In the genomic region with DNA sequence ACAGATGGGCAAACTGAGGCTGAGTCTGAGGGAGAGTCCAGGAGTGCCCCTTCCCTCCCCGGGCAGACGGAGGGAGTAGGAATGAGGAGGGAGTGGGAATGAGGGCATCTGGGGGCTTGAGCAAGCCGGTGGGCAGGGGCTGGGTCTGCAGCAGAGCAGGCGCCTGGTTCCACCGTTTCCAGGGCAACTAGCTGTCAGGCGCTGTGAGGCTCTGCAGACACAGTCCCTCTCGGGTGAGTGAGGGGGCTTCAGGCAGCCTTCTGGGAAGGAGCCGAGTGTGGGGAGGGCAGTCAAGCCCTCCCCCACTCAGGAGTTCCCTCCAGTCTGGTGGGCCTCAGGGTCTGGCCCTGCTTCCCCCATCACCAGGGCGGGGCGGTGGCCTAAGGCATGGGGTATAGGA, we compare ENCODE assay signal across 1 cellular context.
TF ChIP-seq lines count a peak whose summit lies in the region.

No MANE protein-coding gene starts in this region.

TF ChIP-seq in GM12878, 131 proteins besides CTCF, POLR2A, EP300 and RAD21:
- TF ChIP-seq SUPT20H (IDR thresholded peaks at IDR 0.05; ENCODE audit: borderline replicate concordance, control insufficient read depth, low read depth, low read length) (no peak), TAF1 (IDR thresholded peaks at IDR 0.05; ENCODE audit: borderline replicate concordance, low read depth, low read length) (no peak), RB1 (IDR thresholded peaks at IDR 0.05; ENCODE audit: borderline replicate concordance) (no peak), ATF7 (IDR thresholded peaks at IDR 0.05; ENCODE audit: low read depth) (no peak), ZNF24 (IDR thresholded peaks at IDR 0.05) (no peak)
- TF ChIP-seq, protein P1, sequence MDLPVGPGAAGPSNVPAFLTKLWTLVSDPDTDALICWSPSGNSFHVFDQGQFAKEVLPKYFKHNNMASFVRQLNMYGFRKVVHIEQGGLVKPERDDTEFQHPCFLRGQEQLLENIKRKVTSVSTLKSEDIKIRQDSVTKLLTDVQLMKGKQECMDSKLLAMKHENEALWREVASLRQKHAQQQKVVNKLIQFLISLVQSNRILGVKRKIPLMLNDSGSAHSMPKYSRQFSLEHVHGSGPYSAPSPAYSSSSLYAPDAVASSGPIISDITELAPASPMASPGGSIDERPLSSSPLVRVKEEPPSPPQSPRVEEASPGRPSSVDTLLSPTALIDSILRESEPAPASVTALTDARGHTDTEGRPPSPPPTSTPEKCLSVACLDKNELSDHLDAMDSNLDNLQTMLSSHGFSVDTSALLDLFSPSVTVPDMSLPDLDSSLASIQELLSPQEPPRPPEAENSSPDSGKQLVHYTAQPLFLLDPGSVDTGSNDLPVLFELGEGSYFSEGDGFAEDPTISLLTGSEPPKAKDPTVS (IDR thresholded peaks at IDR 0.05; ENCODE audit: low read depth, low read length), result no peak
- TF ChIP-seq, protein P2, sequence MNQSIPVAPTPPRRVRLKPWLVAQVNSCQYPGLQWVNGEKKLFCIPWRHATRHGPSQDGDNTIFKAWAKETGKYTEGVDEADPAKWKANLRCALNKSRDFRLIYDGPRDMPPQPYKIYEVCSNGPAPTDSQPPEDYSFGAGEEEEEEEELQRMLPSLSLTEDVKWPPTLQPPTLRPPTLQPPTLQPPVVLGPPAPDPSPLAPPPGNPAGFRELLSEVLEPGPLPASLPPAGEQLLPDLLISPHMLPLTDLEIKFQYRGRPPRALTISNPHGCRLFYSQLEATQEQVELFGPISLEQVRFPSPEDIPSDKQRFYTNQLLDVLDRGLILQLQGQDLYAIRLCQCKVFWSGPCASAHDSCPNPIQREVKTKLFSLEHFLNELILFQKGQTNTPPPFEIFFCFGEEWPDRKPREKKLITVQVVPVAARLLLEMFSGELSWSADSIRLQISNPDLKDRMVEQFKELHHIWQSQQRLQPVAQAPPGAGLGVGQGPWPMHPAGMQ (IDR thresholded peaks at IDR 0.05; ENCODE audit: borderline replicate concordance), result no peak
- TF ChIP-seq, protein P3, sequence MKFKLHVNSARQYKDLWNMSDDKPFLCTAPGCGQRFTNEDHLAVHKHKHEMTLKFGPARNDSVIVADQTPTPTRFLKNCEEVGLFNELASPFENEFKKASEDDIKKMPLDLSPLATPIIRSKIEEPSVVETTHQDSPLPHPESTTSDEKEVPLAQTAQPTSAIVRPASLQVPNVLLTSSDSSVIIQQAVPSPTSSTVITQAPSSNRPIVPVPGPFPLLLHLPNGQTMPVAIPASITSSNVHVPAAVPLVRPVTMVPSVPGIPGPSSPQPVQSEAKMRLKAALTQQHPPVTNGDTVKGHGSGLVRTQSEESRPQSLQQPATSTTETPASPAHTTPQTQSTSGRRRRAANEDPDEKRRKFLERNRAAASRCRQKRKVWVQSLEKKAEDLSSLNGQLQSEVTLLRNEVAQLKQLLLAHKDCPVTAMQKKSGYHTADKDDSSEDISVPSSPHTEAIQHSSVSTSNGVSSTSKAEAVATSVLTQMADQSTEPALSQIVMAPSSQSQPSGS (IDR thresholded peaks at IDR 0.05; ENCODE audit: low read length), result no peak
